26 cellular contexts compared by ENCODE assay signal in genomic region chr9:20783057-20784038, GRCh38.
DNase-seq lines count a peak whose midpoint lies in the region; ATAC-seq and TF ChIP-seq lines count a peak whose summit lies in the region.
"Had no signal": no experiment of that assay in that cellular context is flagged by ENCODE, and none has a peak within 500 bp of the region (broad histone marks: within the 10 kb centered on the region; RNA-seq: fewer than 3 reads in every experiment).

No MANE protein-coding gene starts in this region.

- intact Hi-C loops in left cardiac atrium (cut with DNase I), result no loop called here

- H3K27me3 Mint-ChIP-seq in T-helper 17 cell, result no peaks in the 10 kb centered on the region
- H3K27me3 Mint-ChIP-seq: activated naive CD4-positive, alpha-beta T cell treated with anti-CD3 and anti-CD28 coated beads, Interleukin-2, amount 10 ng/mL, durations not matched to agents 7 days and 5 days; CD4-positive, alpha-beta T cell; IgD-negative memory B cell; stimulated activated naive CD8-positive, alpha-beta T cell treated with anti-CD3 and anti-CD28 coated beads, Interleukin-15, Interleukin-2, amounts not matched to agents 100 ng/mL and 50 ng/mL, for 24 hours had no signal

- H3K36me3 Mint-ChIP-seq in T-helper 17 cell (ENCODE audit: low read depth), result peaks cover 4% of the 10 kb centered on the region

- no peak for DNase-seq in T-helper 17 cell
- DNase-seq in epithelial cell of prostate (ENCODE audit: low read depth, low spot score), result peak; percentile 14
- DNase-seq in renal cortical epithelial cell (ENCODE audit: low read depth), result peak; percentile 32
- DNase-seq in left cardiac atrium, result no peak
- DNase-seq in SIG-M5 treated with dmso at 0.1 percent for 504 hours (lab: John Stamatoyannopoulos, UW; ENCODE audit: unreplicated experiment), result no peak
- DNase-seq: activated CD4-positive, alpha-beta T cell treated with anti-CD3 and anti-CD28 coated beads for 1 hour; activated CD8-positive, alpha-beta T cell treated with anti-CD3 and anti-CD28 coated beads, Interleukin-2, amount 10 ng/mL, durations not matched to agents 7 days and 5 days; activated naive CD4-positive, alpha-beta T cell treated with anti-CD3 and anti-CD28 coated beads, Interleukin-2, amount 10 ng/mL, durations not matched to agents 7 days and 5 days; adrenal gland; CD4-positive, alpha-beta T cell; GOT3; NCI-H1436 treated with DMSO at 0.1 percent for 48 hours; NCI-H2107; pancreas; Right ventricle myocardium superior; stimulated activated CD4-positive, alpha-beta T cell treated with anti-CD3 and anti-CD28 coated beads, Interleukin-2, amount 100 ng/mL, for 24 hours; stimulated activated CD8-positive, alpha-beta memory T cell treated with anti-CD3 and anti-CD28 coated beads, Interleukin-4, amount 100 ng/mL, for 48 hours had no signal

- H3K9me3 ChIP-seq in T-helper 17 cell (ENCODE audit: control insufficient read depth, low read length, poor library complexity, severe bottlenecking), result no peaks in the 10 kb centered on the region
- H3K9me3 ChIP-seq: adrenal gland, pancreas, right atrium auricular region had no signal

- H3K27ac Mint-ChIP-seq in T-helper 17 cell, result peak overlapping the region; percentile 3
- H3K27ac Mint-ChIP-seq: activated CD8-positive, alpha-beta T cell treated with anti-CD3 and anti-CD28 coated beads, Interleukin-2, amount 10 ng/mL, durations not matched to agents 7 days and 5 days; activated naive CD4-positive, alpha-beta T cell treated with anti-CD3 and anti-CD28 coated beads, Interleukin-2, amount 10 ng/mL, durations not matched to agents 7 days and 5 days; CD4-positive, alpha-beta T cell; IgD-negative memory B cell; stimulated activated naive CD8-positive, alpha-beta T cell treated with anti-CD3 and anti-CD28 coated beads, Interleukin-15, Interleukin-2, amounts not matched to agents 100 ng/mL and 50 ng/mL, for 24 hours had no signal

- TF ChIP-seq POLR2A in GM18505 (IDR thresholded peaks at IDR 0.05; ENCODE audit: borderline replicate concordance, extremely low read depth, insufficient read depth, insufficient read length), result no peak

- ATAC-seq in GM19351 (IDR thresholded peaks at IDR 0.05; ENCODE audit: unreplicated experiment) (peak; percentile 59), T-helper 17 cell (no peak), left cardiac atrium (no peak), HG03457 (IDR thresholded peaks at IDR 0.05; ENCODE audit: unreplicated experiment) (no peak), GM18505 (IDR thresholded peaks at IDR 0.05; ENCODE audit: unreplicated experiment) (no peak)
- ATAC-seq: activated CD8-positive, alpha-beta T cell treated with anti-CD3 and anti-CD28 coated beads, Interleukin-2, amount 10 ng/mL, durations not matched to agents 7 days and 5 days; left lobe of liver; Panc1; pancreas had no signal

- H3K4me3 Mint-ChIP-seq in T-helper 17 cell, result no peak overlapping the region
- H3K4me3 Mint-ChIP-seq: activated CD8-positive, alpha-beta T cell treated with anti-CD3 and anti-CD28 coated beads, Interleukin-2, amount 10 ng/mL, durations not matched to agents 7 days and 5 days; activated naive CD4-positive, alpha-beta T cell treated with anti-CD3 and anti-CD28 coated beads, Interleukin-2, amount 10 ng/mL, durations not matched to agents 7 days and 5 days; CD4-positive, alpha-beta T cell; IgD-negative memory B cell; stimulated activated naive CD8-positive, alpha-beta T cell treated with anti-CD3 and anti-CD28 coated beads, Interleukin-15, Interleukin-2, amounts not matched to agents 100 ng/mL and 50 ng/mL, for 24 hours had no signal

- H3K27ac ChIP-seq in epithelial cell of prostate, result peak overlapping the region; percentile 28
- H3K27ac ChIP-seq: adrenal gland, hepatocyte, pancreas, right atrium auricular region had no signal

- peaks cover 6% of the 10 kb centered on the region for H3K4me1 Mint-ChIP-seq in T-helper 17 cell
- H3K4me1 Mint-ChIP-seq: activated naive CD4-positive, alpha-beta T cell treated with anti-CD3 and anti-CD28 coated beads, Interleukin-2, amount 10 ng/mL, durations not matched to agents 7 days and 5 days; IgD-negative memory B cell had no signal

Comparison
In these comparisons a context has a peak if more than half of its experiments do, and no peak if none do; other contexts are left out.
1. DNase-seq: peak in epithelial cell of prostate (single experiment) and renal cortical epithelial cell (single experiment); none in T-helper 17 cell (0 of 3), left cardiac atrium (single experiment) and SIG-M5 treated with dmso at 0.1 percent for 504 hours (single experiment).